In genomic region chr9:2059131-2059929, GRCh38 we compare ENCODE assay signal across 20 cellular contexts. TPM values are rescaled to one million over a fixed set of nuclear protein-coding genes. Genes with fewer than 3 reads are reported as not detected.
DNase-seq lines count a peak whose midpoint lies in the region; ATAC-seq and TF ChIP-seq lines count a peak whose summit lies in the region.
"Had no signal": no experiment of that assay in that cellular context is flagged by ENCODE, and none has a peak within 500 bp of the region (broad histone marks: within the 10 kb centered on the region; RNA-seq: fewer than 3 reads in every experiment).

No MANE protein-coding gene starts in this region.

- POLR2A ChIA-PET in IMR-90 (lab: Charles Lee; ENCODE audit: unreplicated experiment) = no interaction called here

- H2BK120ac ChIP-seq in IMR-90 (ENCODE audit: low read depth, low read length) = no peak overlapping the region

- H3K23ac ChIP-seq in IMR-90 (ENCODE audit: low read depth, low read length) = no peak overlapping the region

- H2BK15ac ChIP-seq in IMR-90 (ENCODE audit: low read depth, low read length) = no peak overlapping the region

- no peak overlapping the region for H4K91ac ChIP-seq in IMR-90 (ENCODE audit: insufficient read depth, low read depth, low read length)

- H3K4me2 ChIP-seq in IMR-90 (ENCODE audit: low read depth, low read length) = no peak overlapping the region

- no peak overlapping the region for H2AK5ac ChIP-seq in IMR-90 (ENCODE audit: low read depth, low read length)

- BruUV-seq in IMR-90 (replicated peaks; lab: Mats Ljungman, UMichigan) = no TSS peak

- intact Hi-C loops in IMR-90 (cut with micrococcal nuclease) (no loop called here), right cardiac atrium (cut with DNase I) (no loop called here), spleen (cut with DNase I; ENCODE audit: low total_unique reads) (no loop called here)

- CTCF ChIA-PET in IMR-90 (lab: Yijun Ruan, JAX) = no interaction called here

- dilution Hi-C loops in IMR-90 (cut with HindIII; ENCODE audit: low sequenced_read_pairs, unreplicated experiment) = no loop called here

- no peak overlapping the region for H3K56ac ChIP-seq in IMR-90 (ENCODE audit: extremely low read depth, insufficient read depth, low read length)

- ATAC-seq in GM18907 (IDR thresholded peaks at IDR 0.05; ENCODE audit: unreplicated experiment) = peak; percentile 48
- ATAC-seq in IMR-90 (ENCODE audit: low read depth) = peak; percentile 61
- ATAC-seq in right cardiac atrium = no peak
- ATAC-seq: left colon, PC-3 had no signal

- H3K9me3 ChIP-seq in IMR-90 (ENCODE audit: control insufficient read depth, insufficient read depth, low read length) (no peaks in the 10 kb centered on the region), right cardiac atrium (ENCODE audit: control insufficient read depth, low read length) (no peaks in the 10 kb centered on the region), spleen (no peaks in the 10 kb centered on the region)
- H3K9me3 ChIP-seq: esophagus muscularis mucosa, HAP-1, thoracic aorta had no signal

- no peak overlapping the region for H3K9ac ChIP-seq in IMR-90 (ENCODE audit: low read depth, low read length)

- in situ Hi-C loops in IMR-90 (cut with MboI; ENCODE audit: low sequenced_read_pairs) = no loop called here

- no peak overlapping the region for H2AFZ ChIP-seq in IMR-90 (replicated peaks; ENCODE audit: low read length, poor library complexity)

- H4K8ac ChIP-seq in IMR-90 (ENCODE audit: low read depth in 2 of 2, low read length in 2 of 2) = no peak overlapping the region

- H3K27me3 ChIP-seq in IMR-90 (ENCODE audit: control insufficient read depth, insufficient read depth, low read length) (no peaks in the 10 kb centered on the region), right cardiac atrium (ENCODE audit: control insufficient read depth, insufficient read depth) (no peaks in the 10 kb centered on the region), spleen (replicated peaks in 1 of 7) (no peaks in the 10 kb centered on the region)
- H3K27me3 ChIP-seq: esophagus muscularis mucosa had no signal

- H3K14ac ChIP-seq in IMR-90 (replicated peaks; ENCODE audit: low read depth, low read length) = no peak overlapping the region

- H4K5ac ChIP-seq in IMR-90 (ENCODE audit: low read depth, low read length) = no peak overlapping the region

- H3K27ac ChIP-seq in IMR-90 (ENCODE audit: insufficient read depth, low read length) (no peak overlapping the region), right cardiac atrium (ENCODE audit: low read length) (no peak overlapping the region), spleen (no peak overlapping the region)
- H3K27ac ChIP-seq: esophagus muscularis mucosa, thoracic aorta had no signal

- no peak for TF ChIP-seq CTCF in IMR-90 (conservative IDR thresholded peaks at IDR 0.05; ENCODE audit: low read depth, low read length)
- no peak for TF ChIP-seq CTCF in spleen (IDR thresholded peaks at IDR 0.05 in 8 of 11, conservative IDR thresholded peaks at IDR 0.05 in 3 of 11)

- no peak for TF ChIP-seq RAD21 in IMR-90 (IDR thresholded peaks at IDR 0.05; ENCODE audit: low read length)

- H3K9me1 ChIP-seq in IMR-90 (ENCODE audit: insufficient read depth, low read length) = no peaks in the 10 kb centered on the region; the same call in 1 of the 2 replicates

- no peak overlapping the region for H3K4ac ChIP-seq in IMR-90 (ENCODE audit: low read depth, low read length)

- H3K4me1 ChIP-seq in IMR-90 (ENCODE audit: control insufficient read depth, insufficient read depth, low read length) (peaks cover 2% of the 10 kb centered on the region), right cardiac atrium (ENCODE audit: control insufficient read depth, insufficient read depth, low read length) (no peaks in the 10 kb centered on the region), spleen (peaks cover 0 to 12% (median 2%) of the 10 kb centered on the region in 6 donors)

- H3K4me3 ChIP-seq in IMR-90 (ENCODE audit: insufficient read depth, low read depth, low read length) = no peak overlapping the region
- H3K4me3 ChIP-seq in right cardiac atrium (ENCODE audit: low read length) = no peak overlapping the region
- no peak overlapping the region for H3K4me3 ChIP-seq in spleen
- H3K4me3 ChIP-seq: esophagus muscularis mucosa, HAP-1, thoracic aorta had no signal

- no peak for DNase-seq in IMR-90
- peak; percentile 35 for DNase-seq in astrocyte of the hippocampus (ENCODE audit: low read depth, low spot score)
- peak; percentile 6 for DNase-seq in renal cortical epithelial cell (ENCODE audit: low read depth)
- DNase-seq in right cardiac atrium = no peak
- no peak for DNase-seq in NK-92 treated with Interleukin-12 subunit alpha and Interleukin-12 subunit beta, amount 100 ng/mL, for 24 hours (lab: John Stamatoyannopoulos, UW)
- DNase-seq in spleen = no peak
- DNase-seq: activated CD4-positive, alpha-beta T cell treated with anti-CD3 and anti-CD28 coated beads for 1 hour; anterior cingulate cortex; Calu3; effector CD8-positive, alpha-beta T cell; left colon; midbrain; NCI-H146; NCI-H774; PC-3; SIG-M5 had no signal

- H3K18ac ChIP-seq in IMR-90 (ENCODE audit: low read depth, low read length) = no peak overlapping the region

- no peak overlapping the region for H2AK9ac ChIP-seq in IMR-90 (replicated peaks; ENCODE audit: low read depth, low read length, poor library complexity)

- H2BK20ac ChIP-seq in IMR-90 (ENCODE audit: low read depth, low read length) = no peak overlapping the region

- TF ChIP-seq POLR2A in IMR-90 (IDR thresholded peaks at IDR 0.05; ENCODE audit: low read depth, low read length) = no peak
- no peak for TF ChIP-seq POLR2A in spleen (IDR thresholded peaks at IDR 0.05)

- H3K36me3 ChIP-seq in IMR-90 (ENCODE audit: control insufficient read depth, insufficient read depth, low read length) (peaks cover 17% of the 10 kb centered on the region), spleen (peaks cover 0 to 100% (median 61%) of the 10 kb centered on the region in 6 donors)
- H3K36me3 ChIP-seq: HAP-1 had no signal

- no peaks in the 10 kb centered on the region for H4K20me1 ChIP-seq in IMR-90 (ENCODE audit: insufficient read depth, low read length)

- WGBS in IMR-90 (ENCODE audit: extremely low coverage in 2 of 2, insufficient read length in 1 of 2), 2 experiments = no CpG with 5 or more reads among the region's 7 CpGs
- WGBS in right cardiac atrium = 84% methylated on average over 7 of the region's 7 CpGs
- WGBS in spleen, 5 donors = 82 to 92% (median 91%) methylated on average over 7 of the region's 7 CpGs

- H3K79me1 ChIP-seq in IMR-90 (ENCODE audit: low read depth in 1 of 2, low read length in 2 of 2) = no peaks in the 10 kb centered on the region

- H2BK5ac ChIP-seq in IMR-90 (ENCODE audit: low read depth, low read length, poor library complexity, severe bottlenecking) = no peak overlapping the region

TF ChIP-seq in IMR-90, 13 proteins besides CTCF, POLR2A, EP300 and RAD21:
- TF ChIP-seq MAFK (IDR thresholded peaks at IDR 0.05; ENCODE audit: low read depth, low read length) = no peak
- TF ChIP-seq SMC3 (IDR thresholded peaks at IDR 0.05; ENCODE audit: low read depth, low read length) = no peak
- TF ChIP-seq CEBPB (IDR thresholded peaks at IDR 0.05; ENCODE audit: low read depth, low read length) = no peak
- TF ChIP-seq RFX5 (IDR thresholded peaks at IDR 0.05; ENCODE audit: low read depth, low read length) = no peak
- TF ChIP-seq CHD1 (IDR thresholded peaks at IDR 0.05; ENCODE audit: low read depth, low read length) = no peak
- TF ChIP-seq RCOR1 (IDR thresholded peaks at IDR 0.05; ENCODE audit: insufficient replicate concordance, low read length) = no peak
- TF ChIP-seq MAZ (IDR thresholded peaks at IDR 0.05; ENCODE audit: borderline replicate concordance, low read depth, low read length) = no peak
- no peak for TF ChIP-seq FOS (IDR thresholded peaks at IDR 0.05; ENCODE audit: low read depth, low read length)
- no peak for TF ChIP-seq USF2 (IDR thresholded peaks at IDR 0.05; ENCODE audit: low read depth, low read length)
- no peak for TF ChIP-seq MXI1 (IDR thresholded peaks at IDR 0.05; ENCODE audit: borderline replicate concordance, low read depth, low read length)
- TF ChIP-seq NFE2L2 (IDR thresholded peaks at IDR 0.05; ENCODE audit: low read depth, low read length) = no peak
- TF ChIP-seq BHLHE40 (IDR thresholded peaks at IDR 0.05; ENCODE audit: low read depth, low read length) = no peak
- TF ChIP-seq ELK1 (IDR thresholded peaks at IDR 0.05; ENCODE audit: borderline replicate concordance, low read depth, low read length) = no peak

RNA-seq across cellular contexts. Expression of gene SMARCA2, which starts 44.2 kb away (rescaled TPM):
- total RNA-seq in IMR-90 (2012; rRNA removed) = 26.7 and 29.2 TPM in 2 replicates
- 25.3 and 26.5 TPM in 2 replicates for polyA plus RNA-seq in IMR-90 (2012; rRNA removed)
- polyA plus RNA-seq in IMR-90 (2012; cell fraction: cytosol; rRNA removed) = 14.4 and 14.8 TPM in 2 replicates
- 19.4 and 48.0 TPM in 2 replicates for polyA plus RNA-seq in IMR-90 (2012; cell fraction: nucleus; rRNA removed; ENCODE audit: low replicate concordance)
- total RNA-seq in renal cortical epithelial cell = 41.5 and 186 TPM in 2 replicates
- 100 to 1,000 TPM in 3 of 4 donors, 10 to 100 TPM in 1; 99.6 to 133 (median 112) TPM for total RNA-seq in right cardiac atrium
- 49.3 TPM for polyA plus RNA-seq in right cardiac atrium
- 100 to 1,000 TPM; 163 to 252 (median 194) TPM for total RNA-seq in spleen
- 10 to 100 TPM; 41.9 to 52.8 (median 49.3) TPM for polyA plus RNA-seq in spleen

Comparison
In these comparisons a context has a peak if more than half of its experiments do, and no peak if none do; other contexts are left out.
1. ATAC-seq: peak in GM18907 (single experiment) and IMR-90 (single experiment); none in right cardiac atrium (0 of 2).
2. DNase-seq: peak in astrocyte of the hippocampus (single experiment) and renal cortical epithelial cell (single experiment); none in IMR-90 (single experiment), right cardiac atrium (0 of 3), NK-92 treated with Interleukin-12 subunit alpha and Interleukin-12 subunit beta, amount 100 ng/mL, for 24 hours (single experiment) and spleen (single experiment).